ENCODE assay signal across 8 cellular contexts in the genomic region with DNA sequence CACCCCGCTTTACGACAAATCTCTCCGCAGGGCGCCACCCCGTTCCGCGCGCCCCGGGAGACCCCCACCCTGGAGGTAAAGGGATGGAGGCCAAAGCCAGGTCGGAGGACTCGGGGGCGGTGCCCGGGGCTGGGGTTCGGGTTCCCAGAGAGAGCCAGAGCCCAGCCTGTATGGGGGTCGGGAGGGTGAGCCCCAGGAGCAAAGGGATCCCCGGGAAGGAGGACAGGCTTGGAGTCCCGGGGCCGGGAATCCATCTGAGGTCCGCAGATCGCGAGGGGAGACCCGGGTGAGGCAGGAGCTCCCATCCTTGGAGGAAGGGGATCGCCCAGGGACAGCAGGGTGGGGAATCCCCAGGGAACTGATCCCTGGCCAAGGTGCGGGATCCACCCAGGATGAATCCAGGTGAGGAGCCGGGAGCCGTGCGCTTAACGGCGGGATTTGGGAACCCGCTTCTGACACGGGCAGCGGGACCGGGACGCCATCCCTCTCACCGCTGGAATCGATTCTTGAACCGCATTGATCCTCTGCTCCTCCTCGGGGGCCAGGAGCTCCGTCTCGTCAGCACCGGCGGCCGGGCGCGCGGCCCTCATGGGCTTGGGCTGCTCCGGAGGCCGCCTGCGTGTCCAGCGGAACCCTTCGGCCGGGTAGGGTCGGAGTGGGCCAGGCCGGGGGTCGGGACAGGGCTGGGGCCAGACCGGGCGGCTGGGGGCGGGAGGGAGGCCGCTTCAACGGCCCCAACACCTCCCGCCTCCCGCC. TPM values are rescaled to one million over a fixed set of nuclear protein-coding genes. Genes with fewer than 3 reads are reported as not detected.
DNase-seq lines count a peak whose midpoint lies in the region; ATAC-seq and TF ChIP-seq lines count a peak whose summit lies in the region.

A gene with protein sequence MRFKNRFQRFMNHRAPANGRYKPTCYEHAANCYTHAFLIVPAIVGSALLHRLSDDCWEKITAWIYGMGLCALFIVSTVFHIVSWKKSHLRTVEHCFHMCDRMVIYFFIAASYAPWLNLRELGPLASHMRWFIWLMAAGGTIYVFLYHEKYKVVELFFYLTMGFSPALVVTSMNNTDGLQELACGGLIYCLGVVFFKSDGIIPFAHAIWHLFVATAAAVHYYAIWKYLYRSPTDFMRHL (minus strand): TSS at position 657 of the 756 bp plus-strand sequence. CDS start 140 bp downstream, at position 517.

- H3K4me1 ChIP-seq in stomach smooth muscle (ENCODE audit: control insufficient read depth, insufficient read depth, low read length), result peaks cover 4% of the 10 kb centered on the region

- H3K27ac ChIP-seq in RWPE1 (peak within 1 kb of the TSS; percentile 76), cingulate gyrus (ENCODE audit: low read depth, low read length) (peak within 1 kb of the TSS; percentile 47), stomach smooth muscle (ENCODE audit: low read length) (peak within 1 kb of the TSS; percentile 93)

- WGBS in lower leg skin, 2 donors, result 0 to 2% methylated on average over 15 to 22 of the region's 62 CpGs

- H3K36me3 ChIP-seq in stomach smooth muscle (ENCODE audit: control insufficient read depth in 2 of 2, insufficient read depth in 2 of 2, low read length in 2 of 2), result no peaks in the 10 kb centered on the region

- peak within 1 kb of the TSS; percentile 89 to 96 for H3K9ac ChIP-seq in stomach smooth muscle (ENCODE audit: low read length in 2 of 2)

- peak within 1 kb of the TSS; percentile 92 for H3K4me3 ChIP-seq in AG09309 (ENCODE audit: control insufficient read depth, low read depth, low read length)
- peak within 1 kb of the TSS; percentile 77 for H3K4me3 ChIP-seq in lower leg skin (ENCODE audit: low read depth, poor library complexity, severe bottlenecking)
- peak within 1 kb of the TSS; percentile 75 to 98 for H3K4me3 ChIP-seq in stomach smooth muscle (ENCODE audit: low read length in 2 of 2)

- TF ChIP-seq POLR2A in lower leg skin (IDR thresholded peaks at IDR 0.05), result no peak

- ATAC-seq in GM18867 (IDR thresholded peaks at IDR 0.05; ENCODE audit: unreplicated experiment), result peak; percentile 24
- ATAC-seq in HG03066 (IDR thresholded peaks at IDR 0.05; ENCODE audit: low read depth, unreplicated experiment), result peak; percentile 13

- no peak for TF ChIP-seq CTCF in AG09309 (IDR thresholded peaks at IDR 0.05; ENCODE audit: control insufficient read depth, insufficient read depth, low read depth, low read length, missing control alignments)
- TF ChIP-seq CTCF in RWPE1 (conservative IDR thresholded peaks at IDR 0.05; ENCODE audit: low read depth), result no peak
- no peak for TF ChIP-seq CTCF in lower leg skin (IDR thresholded peaks at IDR 0.05)

- intact Hi-C loops in lower leg skin (cut with DNase I; ENCODE audit: low total_unique reads), result no loop called here

- CTCF ChIA-PET in RWPE1 (lab: Yijun Ruan, JAX), result interaction anchor here (0.7 to 1.0 kb wide), 2 partner anchors 78 to 93 kb away, joined by 3 to 4 read pairs; no protein-coding TSS in a partner anchor

- H3K27me3 ChIP-seq in stomach smooth muscle (ENCODE audit: control insufficient read depth in 1 of 2, insufficient read depth in 2 of 2, low read length in 2 of 2), result no peaks in the 10 kb centered on the region

- DNase-seq in AG09309 (ENCODE audit: low read depth) (no peak), RWPE1 (ENCODE audit: low spot score) (peak; percentile 71), lower leg skin (ENCODE audit: low spot score in 2 of 2) (peak; percentile 42 to 89), NCI-H774 (lab: John Stamatoyannopoulos, UW) (no peak)

- POLR2A ChIA-PET in RWPE1 (lab: Yijun Ruan, JAX; ENCODE audit: low non-redundant PET), result interaction anchor here (0.7 kb wide), 1 partner anchor 116 kb away, joined by 5 read pairs; no protein-coding TSS in a partner anchor

- no peaks in the 10 kb centered on the region for H3K9me3 ChIP-seq in stomach smooth muscle (ENCODE audit: control insufficient read depth in 2 of 2, low read length in 2 of 2)

RNA-seq across cellular contexts. Expression of the gene that starts here (rescaled TPM):
- 1 to 10 TPM; 3.2 to 9.7 (median 6.8) TPM for total RNA-seq in lower leg skin

Comparison
In these comparisons a context has a peak if more than half of its experiments do, and no peak if none do; other contexts are left out.
1. DNase-seq: peak in RWPE1 (single experiment) and lower leg skin (2 of 2); none in AG09309 (single experiment) and NCI-H774 (single experiment).
2. Peak in every context shown above with its lines, with median percentiles within 50 percentile points of each other: H3K4me3 ChIP-seq and H3K27ac ChIP-seq.